ENCODE assay signal across 8 cellular contexts in genomic region chr12:50222275-50222783, GRCh38. TPM values are rescaled to one million over a fixed set of nuclear protein-coding genes. Genes with fewer than 3 reads are reported as not detected.
A peak's percentile ranks its signal among the peaks of the same experiment; 100 is the strongest.
DNase-seq lines count a peak whose midpoint lies in the region; ATAC-seq and TF ChIP-seq lines count a peak whose summit lies in the region.

No MANE protein-coding gene starts in this region.

- peak overlapping the region; percentile 99 for H3K9ac ChIP-seq in OCI-LY3 (ENCODE audit: low read length)

- H3K4me1 Mint-ChIP-seq in HFFc6 (ENCODE audit: low read depth) = peaks cover 22% of the 10 kb centered on the region

- peaks cover 29% of the 10 kb centered on the region for H3K4me1 ChIP-seq in OCI-LY3 (ENCODE audit: low read length)

- in situ Hi-C loops in astrocyte of the cerebellum (cut with HindIII; ENCODE audit: low sequenced_read_pairs) = no loop called here

- peaks cover 4% of the 10 kb centered on the region for H3K36me3 Mint-ChIP-seq in HFFc6 (ENCODE audit: low read depth)

- TF ChIP-seq CTCF in HFFc6 (IDR thresholded peaks at IDR 0.05) (peak; percentile 60), OCI-LY3 (IDR thresholded peaks at IDR 0.05; ENCODE audit: low read depth, low read length) (no peak; the same call in 1 of the 2 replicates), astrocyte of the cerebellum (IDR thresholded peaks at IDR 0.05; ENCODE audit: low read depth, low read length, missing control alignments) (peak; percentile 51)

- peak overlapping the region; percentile 93 for H3K27ac ChIP-seq in OCI-LY3 (ENCODE audit: low read length)

- peaks cover 11% of the 10 kb centered on the region; the same call in 1 of the 2 replicates for H3K9me3 Mint-ChIP-seq in HFFc6

- no peaks in the 10 kb centered on the region for H3K27me3 Mint-ChIP-seq in HFFc6 (ENCODE audit: insufficient read depth)

- H3K27me3 ChIP-seq in OCI-LY3 (ENCODE audit: low read depth, low read length) = no peaks in the 10 kb centered on the region

- H3K4me2 ChIP-seq in OCI-LY3 (ENCODE audit: low read length) = peak overlapping the region; percentile 78

- H3K4me3 ChIP-seq in OCI-LY3 (ENCODE audit: low read length) (peak overlapping the region; percentile 92), astrocyte of the cerebellum (ENCODE audit: low read depth, low read length) (peak overlapping the region; percentile 71)

- no peak overlapping the region for H3K27ac Mint-ChIP-seq in HFFc6

- H3K4me3 Mint-ChIP-seq in HFFc6 = no peak overlapping the region

- peak overlapping the region; percentile 73 for H2AFZ ChIP-seq in OCI-LY3 (ENCODE audit: low read depth, low read length)

- H3K79me2 ChIP-seq in OCI-LY3 (ENCODE audit: low read length) = peaks cover 62% of the 10 kb centered on the region

- no peaks in the 10 kb centered on the region for H3K9me3 ChIP-seq in OCI-LY3 (ENCODE audit: insufficient read depth, low read length)

- H4K20me1 ChIP-seq in OCI-LY3 (ENCODE audit: insufficient read depth, low read length) = peaks cover 31% of the 10 kb centered on the region

- H3K36me3 ChIP-seq in OCI-LY3 (replicated peaks; ENCODE audit: low read depth, low read length) = peaks cover 23% of the 10 kb centered on the region

- peak; percentile 62 for DNase-seq in DMS153 (lab: John Stamatoyannopoulos, UW)
- peak; percentile 92 for DNase-seq in HFFc6
- DNase-seq in astrocyte of the cerebellum (ENCODE audit: low read depth) = peak; percentile 83
- peak; percentile 88 for DNase-seq in hepatic stellate cell (ENCODE audit: low spot score)
- DNase-seq in renal cortical epithelial cell (ENCODE audit: low read depth) = peak; percentile 76

- ATAC-seq in GM18861 (IDR thresholded peaks at IDR 0.05; ENCODE audit: unreplicated experiment) = no peak
- no peak for ATAC-seq in GM19023 (IDR thresholded peaks at IDR 0.05; ENCODE audit: unreplicated experiment)

RNA-seq across cellular contexts. Expression of gene CERS5, which starts 55.2 kb away (rescaled TPM):
- 10 to 100 TPM; 48.0 to 69.3 (median 60.3) TPM for total RNA-seq in HFFc6 (2021; fragmentation: NEBNext Ultra II Directional; extraction: Animal tissue kit (Norgen Biotek cat#: 25700))
- 55.8 and 63.7 TPM in 2 replicates for total RNA-seq in renal cortical epithelial cell
